In the genomic region with DNA sequence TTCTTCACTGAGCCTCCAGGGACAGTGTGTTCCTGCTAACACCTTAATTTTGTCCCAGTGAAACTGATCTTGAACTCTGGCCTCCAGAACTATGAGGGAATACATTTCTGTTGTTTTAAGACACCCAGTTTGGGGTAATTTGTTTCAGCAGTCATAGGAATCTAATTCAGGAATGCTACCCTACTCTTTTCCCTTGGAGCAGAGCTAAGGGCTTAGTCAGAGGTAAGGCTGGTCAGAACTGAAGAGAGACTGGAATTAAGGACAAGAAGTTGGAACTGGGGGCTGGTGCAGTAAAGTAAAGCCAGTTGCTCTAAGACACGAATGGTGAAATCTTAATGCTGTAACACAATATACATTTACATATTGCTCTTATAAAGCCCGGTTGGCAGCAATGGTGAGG, we compare ENCODE assay signal across 18 cellular contexts.
DNase-seq lines count a peak whose midpoint lies in the region; ATAC-seq, FAIRE-seq and TF ChIP-seq lines count a peak whose summit lies in the region.
"Had no signal": no experiment of that assay in that cellular context is flagged by ENCODE, and none has a peak within 500 bp of the region (broad histone marks: within the 10 kb centered on the region; RNA-seq: fewer than 3 reads in every experiment).

No MANE protein-coding gene starts in this region.

- TF ChIP-seq CTCF in cardiac muscle cell (IDR thresholded peaks at IDR 0.05; ENCODE audit: low read depth, low read length) (no peak), bronchial epithelial cell (IDR thresholded peaks at IDR 0.05; ENCODE audit: insufficient read depth, low read length, severe bottlenecking) (no peak), keratinocyte (optimal IDR thresholded peaks at IDR 0.05 in 1 of 3, IDR thresholded peaks at IDR 0.05 in 1 of 3, conservative IDR thresholded peaks at IDR 0.05 in 1 of 3; ENCODE audit: extremely low read depth in 1 of 3, insufficient read depth in 2 of 3, low read length in 3 of 3) (no peak)

- intact Hi-C loops in Right ventricle myocardium superior (cut with DNase I): no loop called here

- DNase-seq in cardiac muscle cell (ENCODE audit: low read depth in 1 of 2, low spot score in 1 of 2): no peak
- DNase-seq in Right ventricle myocardium superior: no peak
- DNase-seq in bronchial epithelial cell (ENCODE audit: low read depth): peak; percentile 59
- DNase-seq in keratinocyte (ENCODE audit: low read depth, low spot score): no peak
- DNase-seq in activated CD8-positive, alpha-beta memory T cell treated with anti-CD3 and anti-CD28 coated beads, Interleukin-2, amount 10 ng/mL, durations not matched to agents 7 days and 5 days: no peak
- DNase-seq in NCI-H510A treated with DMSO at 0.1 percent for 48 hours (lab: John Stamatoyannopoulos, UW): no peak
- no peak for DNase-seq in MV-4-11 (lab: John Stamatoyannopoulos, UW)
- DNase-seq: EL, H7, NCI-H2029, NCI-H82, PC-9 had no signal

- H3K4me3 ChIP-seq in cardiac muscle cell: no peak overlapping the region
- no peak overlapping the region for H3K4me3 ChIP-seq in bronchial epithelial cell (ENCODE audit: low read depth, low read length)
- no peak overlapping the region for H3K4me3 ChIP-seq in keratinocyte (ENCODE audit: control insufficient read depth in 2 of 3, extremely low read depth in 1 of 3, insufficient read depth in 2 of 3, low read depth in 1 of 3, low read length in 3 of 3)
- H3K4me3 ChIP-seq: PC-9 had no signal

- CTCF ChIA-PET in activated CD8-positive, alpha-beta memory T cell treated with anti-CD3 and anti-CD28 coated beads, Interleukin-2, amount 10 ng/mL, durations not matched to agents 7 days and 5 days (lab: Charles Lee): no interaction called here

- H3K4me2 ChIP-seq in keratinocyte (ENCODE audit: control insufficient read depth, extremely low read depth, insufficient read depth, low read depth, low read length): peak overlapping the region; percentile 22
- H3K4me2 ChIP-seq: PC-9 had no signal

- H3K27me3 Mint-ChIP-seq in activated CD8-positive, alpha-beta memory T cell treated with anti-CD3 and anti-CD28 coated beads, Interleukin-2, amount 10 ng/mL, durations not matched to agents 7 days and 5 days: no peaks in the 10 kb centered on the region

- no peaks in the 10 kb centered on the region for H3K36me3 ChIP-seq in cardiac muscle cell
- H3K36me3 ChIP-seq in bronchial epithelial cell (ENCODE audit: control insufficient read depth, insufficient read depth, low read length): no peaks in the 10 kb centered on the region
- no peaks in the 10 kb centered on the region for H3K36me3 ChIP-seq in keratinocyte (ENCODE audit: control insufficient read depth in 2 of 2, extremely low read depth in 1 of 2, insufficient read depth in 2 of 2, low read length in 2 of 2)

- H3K36me3 Mint-ChIP-seq in activated CD8-positive, alpha-beta memory T cell treated with anti-CD3 and anti-CD28 coated beads, Interleukin-2, amount 10 ng/mL, durations not matched to agents 7 days and 5 days: no peaks in the 10 kb centered on the region
- H3K36me3 Mint-ChIP-seq: IgD-negative memory B cell had no signal

- H3K9ac ChIP-seq in keratinocyte (ENCODE audit: control insufficient read depth, extremely low read depth, insufficient read depth, low read length): no peak overlapping the region

- H3K9me3 ChIP-seq in cardiac muscle cell (ENCODE audit: low read depth) (no peaks in the 10 kb centered on the region), keratinocyte (ENCODE audit: control insufficient read depth, low read depth, low read length) (no peaks in the 10 kb centered on the region)

- ATAC-seq in Right ventricle myocardium superior (ENCODE audit: poor library complexity): no peak
- ATAC-seq in HG03280 (IDR thresholded peaks at IDR 0.05; ENCODE audit: unreplicated experiment): no peak
- ATAC-seq in activated CD8-positive, alpha-beta memory T cell treated with anti-CD3 and anti-CD28 coated beads, Interleukin-2, amount 10 ng/mL, durations not matched to agents 7 days and 5 days: no peak

- no peak overlapping the region for H2AFZ ChIP-seq in keratinocyte (ENCODE audit: control insufficient read depth, low read length)
- H2AFZ ChIP-seq: PC-9 had no signal

- no peak overlapping the region for H3K4me3 Mint-ChIP-seq in activated CD8-positive, alpha-beta memory T cell treated with anti-CD3 and anti-CD28 coated beads, Interleukin-2, amount 10 ng/mL, durations not matched to agents 7 days and 5 days
- H3K4me3 Mint-ChIP-seq: IgD-negative memory B cell had no signal

- H3K9me3 Mint-ChIP-seq in activated CD8-positive, alpha-beta memory T cell treated with anti-CD3 and anti-CD28 coated beads, Interleukin-2, amount 10 ng/mL, durations not matched to agents 7 days and 5 days (ENCODE audit: low read depth): no peaks in the 10 kb centered on the region

- H3K27me3 ChIP-seq in cardiac muscle cell (no peaks in the 10 kb centered on the region), bronchial epithelial cell (ENCODE audit: control insufficient read depth, insufficient read depth, low read length) (no peaks in the 10 kb centered on the region), keratinocyte (ENCODE audit: control insufficient read depth, extremely low read depth, insufficient read depth, low read length) (no peaks in the 10 kb centered on the region)

- H4K20me1 ChIP-seq in keratinocyte (ENCODE audit: control insufficient read depth, extremely low read depth, insufficient read depth, low read length): no peaks in the 10 kb centered on the region

- FAIRE-seq in bronchial epithelial cell (lab: Jason Lieb, UNC) (no peak), keratinocyte (lab: Jason Lieb, UNC) (peak; percentile 46)
- FAIRE-seq: A204.1, HTR-8/SVneo had no signal

- H3K27ac ChIP-seq in cardiac muscle cell (peak overlapping the region; percentile 6), keratinocyte (ENCODE audit: control insufficient read depth, insufficient read depth, low read length) (no peak overlapping the region)
- H3K27ac ChIP-seq: C4-2B, HL-60, PC-9 had no signal

- no peak overlapping the region for H3K27ac Mint-ChIP-seq in activated CD8-positive, alpha-beta memory T cell treated with anti-CD3 and anti-CD28 coated beads, Interleukin-2, amount 10 ng/mL, durations not matched to agents 7 days and 5 days
- H3K27ac Mint-ChIP-seq: IgD-negative memory B cell had no signal

- no peaks in the 10 kb centered on the region for H3K9me1 ChIP-seq in keratinocyte (ENCODE audit: control insufficient read depth, extremely low read depth, insufficient read depth, low read length)

- dilution Hi-C loops in keratinocyte (cut with MboI; ENCODE audit: extremely low pct_ligation_motif_present, low sequenced_read_pairs): no loop called here

- H3K4me1 Mint-ChIP-seq in activated CD8-positive, alpha-beta memory T cell treated with anti-CD3 and anti-CD28 coated beads, Interleukin-2, amount 10 ng/mL, durations not matched to agents 7 days and 5 days: no peaks in the 10 kb centered on the region
- H3K4me1 Mint-ChIP-seq: IgD-negative memory B cell had no signal

- no peaks in the 10 kb centered on the region for H3K79me2 ChIP-seq in keratinocyte (ENCODE audit: control insufficient read depth, insufficient read depth, low read length)

- H3K4me1 ChIP-seq in cardiac muscle cell (ENCODE audit: low read depth): peaks cover 36% of the 10 kb centered on the region
- H3K4me1 ChIP-seq in keratinocyte (ENCODE audit: control insufficient read depth, extremely low read depth, insufficient read depth, low read length): peaks cover 14% of the 10 kb centered on the region
